In genomic region chr4:40825014-40825838, GRCh38 we compare ENCODE assay signal across 25 cellular contexts.
DNase-seq lines count a peak whose midpoint lies in the region; ATAC-seq and TF ChIP-seq lines count a peak whose summit lies in the region.
"Had no signal": no experiment of that assay in that cellular context is flagged by ENCODE, and none has a peak within 500 bp of the region (broad histone marks: within the 10 kb centered on the region; RNA-seq: fewer than 3 reads in every experiment).

No MANE protein-coding gene starts in this region.

- H3K14ac ChIP-seq in neuronal stem cell (ENCODE audit: low read length): no peak overlapping the region

- H3K4me2 ChIP-seq in neuronal stem cell (ENCODE audit: insufficient read depth, low read length, poor library complexity, severe bottlenecking): no peak overlapping the region
- no peak overlapping the region for H3K4me2 ChIP-seq in hepatocyte

- no peak overlapping the region for H3K18ac ChIP-seq in neuronal stem cell (ENCODE audit: low read length)

- H3K79me2 ChIP-seq in hepatocyte: no peaks in the 10 kb centered on the region

- no peak overlapping the region for H2AFZ ChIP-seq in neuronal stem cell (ENCODE audit: low read length)
- no peak overlapping the region for H2AFZ ChIP-seq in hepatocyte

- H3K23ac ChIP-seq in neuronal stem cell (ENCODE audit: low read depth, low read length, poor library complexity): no peak overlapping the region

- H4K8ac ChIP-seq in neuronal stem cell (ENCODE audit: low read depth, low read length): no peak overlapping the region

- H3K4ac ChIP-seq in neuronal stem cell (ENCODE audit: low read length): no peak overlapping the region

- H3K4me1 ChIP-seq in neuronal stem cell (ENCODE audit: control insufficient read depth in 2 of 2, insufficient read depth in 1 of 2, low read depth in 1 of 2, low read length in 2 of 2) (no peaks in the 10 kb centered on the region), hepatocyte (ENCODE audit: insufficient read depth) (no peaks in the 10 kb centered on the region)
- H3K4me1 ChIP-seq: right lobe of liver, SJCRH30, suprapubic skin, upper lobe of right lung had no signal

- ATAC-seq in HG03159 (IDR thresholded peaks at IDR 0.05; ENCODE audit: unreplicated experiment) (peak; percentile 74), left lobe of liver (no peak), HG03108 (IDR thresholded peaks at IDR 0.05; ENCODE audit: unreplicated experiment) (no peak), HG03571 (IDR thresholded peaks at IDR 0.05; ENCODE audit: unreplicated experiment) (no peak)
- ATAC-seq: Panc1; right lobe of liver; stimulated activated effector memory CD8-positive, alpha-beta T cell treated with anti-CD3 and anti-CD28 coated beads, Interleukin-12 subunit alpha, Interleukin-12 subunit beta, amount 100 ng/mL, for 72 hours; upper lobe of right lung had no signal

- H3K27ac ChIP-seq in neuronal stem cell (replicated peaks; ENCODE audit: low read length) (no peak overlapping the region), hepatocyte (no peak overlapping the region)
- H3K27ac ChIP-seq: 22Rv1, right lobe of liver, SJCRH30, suprapubic skin, upper lobe of right lung had no signal

- WGBS in neuronal stem cell (ENCODE audit: extremely low coverage in 2 of 2, insufficient read length in 2 of 2, insufficient replicate concordance in 1 of 2), 2 donors: no CpG with 5 or more reads among the region's 19 CpGs
- WGBS in hepatocyte (ENCODE audit: low lambda C conversion rate, missing lambda C conversion rate): 94% methylated on average over 19 of the region's 19 CpGs

- no peak overlapping the region for H2BK15ac ChIP-seq in neuronal stem cell (ENCODE audit: low read length)

- no peak for TF ChIP-seq CTCF in hepatocyte (IDR thresholded peaks at IDR 0.05; ENCODE audit: poor library complexity)

- H2BK5ac ChIP-seq in neuronal stem cell (ENCODE audit: low read length): no peak overlapping the region

- no peak overlapping the region for H3K9ac ChIP-seq in neuronal stem cell (ENCODE audit: low read depth, low read length, poor library complexity)

- no peak overlapping the region for H2AK5ac ChIP-seq in neuronal stem cell (ENCODE audit: low read depth, low read length)

- no peaks in the 10 kb centered on the region for H3K9me2 ChIP-seq in hepatocyte (replicated peaks; ENCODE audit: insufficient read depth)

- H3K79me1 ChIP-seq in neuronal stem cell (ENCODE audit: low read depth, low read length): peaks cover 2% of the 10 kb centered on the region

- no peaks in the 10 kb centered on the region for H3K9me3 ChIP-seq in neuronal stem cell (replicated peaks in 1 of 2; ENCODE audit: control insufficient read depth in 2 of 2, insufficient read depth in 1 of 2, low read depth in 1 of 2, low read length in 2 of 2)
- H3K9me3 ChIP-seq in hepatocyte (ENCODE audit: low read depth): no peaks in the 10 kb centered on the region
- H3K9me3 ChIP-seq: right lobe of liver, SJCRH30, suprapubic skin, upper lobe of right lung had no signal

- no peak overlapping the region for H2BK120ac ChIP-seq in neuronal stem cell (ENCODE audit: low read depth, low read length)

- H2BK12ac ChIP-seq in neuronal stem cell (ENCODE audit: low read length): no peak overlapping the region

- H4K20me1 ChIP-seq in hepatocyte (ENCODE audit: insufficient read depth, poor library complexity, severe bottlenecking): no peaks in the 10 kb centered on the region

- peak; percentile 51 for DNase-seq in DMS53 (lab: John Stamatoyannopoulos, UW)
- DNase-seq in DMS53 treated with DMSO at 0.1 percent for 48 hours (lab: John Stamatoyannopoulos, UW; ENCODE audit: unreplicated experiment): no peak
- peak; percentile 42 for DNase-seq in left lobe of liver (ENCODE audit: low spot score)
- no peak for DNase-seq in neuronal stem cell (ENCODE audit: low spot score)
- no peak for DNase-seq in hepatocyte (ENCODE audit: low spot score)
- DNase-seq: activated CD4-positive, alpha-beta T cell treated with anti-CD3 and anti-CD28 coated beads, Interleukin-2, amount 50 U/mL, for 48 hours; activated naive CD4-positive, alpha-beta T cell treated with Interleukin-2 at 50 U/mL for 16 hours; CD4-positive, alpha-beta memory T cell; cerebellar nuclear complex; NCI-H1105; NCI-H187 treated with DMSO at 0.1 percent for 48 hours; NCI-H524; posterior cingulate gyrus; right lobe of liver; SJCRH30; stimulated activated CD4-positive, alpha-beta T cell treated with anti-CD3 and anti-CD28 coated beads, Interleukin-12 subunit alpha, Interleukin-12 subunit beta, amount 100 ng/mL, for 4 hours; stimulated activated CD4-positive, alpha-beta T cell treated with anti-CD3 and anti-CD28 coated beads, Interleukin-4, amount 100 ng/mL, for 24 hours; upper lobe of right lung had no signal

- H4K91ac ChIP-seq in neuronal stem cell (ENCODE audit: low read depth, low read length, poor library complexity): no peak overlapping the region

- peaks cover 49 to 87% of the 10 kb centered on the region in 2 donors for H3K36me3 ChIP-seq in neuronal stem cell (replicated peaks in 1 of 2; ENCODE audit: control insufficient read depth in 2 of 2, insufficient read depth in 2 of 2, low read length in 2 of 2)
- no peaks in the 10 kb centered on the region for H3K36me3 ChIP-seq in hepatocyte (replicated peaks; ENCODE audit: insufficient read depth, low read depth)

- H3K27me3 ChIP-seq in neuronal stem cell (ENCODE audit: control insufficient read depth in 3 of 3, insufficient read depth in 3 of 3, low read depth in 1 of 3, low read length in 3 of 3) (no peaks in the 10 kb centered on the region), hepatocyte (no peaks in the 10 kb centered on the region)
- H3K27me3 ChIP-seq: right lobe of liver, SJCRH30, suprapubic skin, upper lobe of right lung had no signal

- H3K4me3 ChIP-seq in neuronal stem cell (ENCODE audit: low read length in 2 of 2) (no peak overlapping the region), hepatocyte (no peak overlapping the region)
- H3K4me3 ChIP-seq: right lobe of liver, SJCRH30, suprapubic skin, upper lobe of right lung had no signal

Comparison
In these comparisons a context has a peak if more than half of its experiments do, and no peak if none do; other contexts are left out.
1. DNase-seq: peak in DMS53 (single experiment) and left lobe of liver (single experiment); none in DMS53 treated with DMSO at 0.1 percent for 48 hours (single experiment), neuronal stem cell (single experiment) and hepatocyte (single experiment).